Comparison of ENCODE assay signal across 33 cellular contexts in the genomic region with DNA sequence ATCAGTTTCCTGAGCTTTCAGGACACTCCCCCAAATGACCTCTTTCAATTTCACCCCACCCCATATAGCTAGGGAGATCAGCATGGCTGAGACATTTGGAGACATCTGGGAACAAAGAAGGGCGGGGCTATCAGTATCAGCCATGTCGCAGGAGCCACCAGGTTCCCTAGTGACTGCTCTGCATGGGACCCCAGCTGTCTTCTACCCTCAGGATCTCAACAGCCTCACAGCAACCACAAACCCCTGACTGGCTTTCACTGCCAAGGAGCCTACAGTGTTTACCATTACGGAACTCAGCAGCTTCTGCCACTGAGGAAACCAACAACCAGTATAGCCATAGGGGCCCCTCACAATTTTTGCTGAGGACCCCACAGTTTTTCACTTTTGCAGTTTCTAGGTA.
"Had no signal": no experiment of that assay in that cellular context is flagged by ENCODE, and none has a peak within 500 bp of the region (broad histone marks: within the 10 kb centered on the region; RNA-seq: fewer than 3 reads in every experiment).

No MANE protein-coding gene starts in this region.

- H3K27me3 ChIP-seq: neural progenitor cell, neutrophil, ovary, right lobe of liver, sigmoid colon, spleen, stomach, thyroid gland, tibial nerve, upper lobe of left lung, vagina had no signal

- H3K27ac Mint-ChIP-seq: naive thymus-derived CD4-positive, alpha-beta T cell; natural killer cell; nephron; neural progenitor cell; progenitor cell of endocrine pancreas; stimulated activated effector memory CD8-positive, alpha-beta T cell treated with anti-CD3 and anti-CD28 coated beads, Interleukin-12 subunit alpha, Interleukin-12 subunit beta, amount 100 ng/mL, for 72 hours; stimulated activated naive B cell treated with anti-CD40 and anti-IgM and Interleukin-4, amounts not matched to agents 10 μg/mL and 1 μg/mL and 100 μg/mL, for 72 hours; stimulated activated naive CD8-positive, alpha-beta T cell treated with anti-CD3 and anti-CD28 coated beads, Interleukin-15, Interleukin-2, amounts not matched to agents 100 ng/mL and 50 ng/mL, for 24 hours had no signal

- H2AFZ ChIP-seq: neural progenitor cell, parathyroid adenoma had no signal

- DNase-seq: naive thymus-derived CD4-positive, alpha-beta T cell; natural killer cell; nucleus accumbens; ovary; posterior cingulate gyrus; psoas muscle; right cardiac atrium; right lobe of liver; sigmoid colon; spleen; stimulated activated CD4-positive, alpha-beta T cell treated with anti-CD3 and anti-CD28 coated beads, Interleukin-12 subunit alpha, Interleukin-12 subunit beta, amount 100 ng/mL, for 4 hours; stimulated activated CD4-positive, alpha-beta T cell treated with anti-CD3 and anti-CD28 coated beads, Interleukin-2, amount 100 ng/mL, for 24 hours; stimulated activated CD4-positive, alpha-beta T cell treated with anti-CD3 and anti-CD28 coated beads, Interleukin-2, amount 100 ng/mL, for 48 hours; stimulated activated CD4-positive, alpha-beta T cell treated with anti-CD3 and anti-CD28 coated beads, Interleukin-4, amount 100 ng/mL, for 24 hours; stimulated activated naive B cell treated with anti-CD40 and anti-IgM and Interleukin-4, amounts not matched to agents 10 μg/mL and 1 μg/mL and 100 μg/mL, for 72 hours; stimulated activated naive CD4-positive, alpha-beta T cell treated with Interleukin-2 at 50 U/mL for 16 hours; stomach; thyroid gland; trophoblast cell; upper lobe of left lung had no signal

- H3K36me3 Mint-ChIP-seq: naive thymus-derived CD4-positive, alpha-beta T cell; neural progenitor cell; stimulated activated effector memory CD8-positive, alpha-beta T cell treated with anti-CD3 and anti-CD28 coated beads, Interleukin-12 subunit alpha, Interleukin-12 subunit beta, amount 100 ng/mL, for 72 hours; stimulated activated naive B cell treated with anti-CD40 and anti-IgM and Interleukin-4, amounts not matched to agents 10 μg/mL and 1 μg/mL and 100 μg/mL, for 72 hours had no signal

- H3K4me3 Mint-ChIP-seq: naive thymus-derived CD4-positive, alpha-beta T cell; natural killer cell; nephron; neural progenitor cell; stimulated activated effector memory CD8-positive, alpha-beta T cell treated with anti-CD3 and anti-CD28 coated beads, Interleukin-12 subunit alpha, Interleukin-12 subunit beta, amount 100 ng/mL, for 72 hours; stimulated activated naive B cell treated with anti-CD40 and anti-IgM and Interleukin-4, amounts not matched to agents 10 μg/mL and 1 μg/mL and 100 μg/mL, for 72 hours; stimulated activated naive CD8-positive, alpha-beta T cell treated with anti-CD3 and anti-CD28 coated beads, Interleukin-15, Interleukin-2, amounts not matched to agents 100 ng/mL and 50 ng/mL, for 24 hours had no signal

- H3K79me2 ChIP-seq: parathyroid adenoma had no signal

- H3K4me2 ChIP-seq: neural progenitor cell, smooth muscle cell had no signal

- H3K9ac ChIP-seq: neural progenitor cell, parathyroid adenoma had no signal

- H3K4me1 ChIP-seq: neural progenitor cell, parathyroid adenoma, psoas muscle, right lobe of liver, sigmoid colon, spleen, stomach, thyroid gland, tibial nerve, vagina had no signal

- H3K27ac ChIP-seq: neural progenitor cell, neutrophil, ovary, parathyroid adenoma, psoas muscle, right lobe of liver, sigmoid colon, skin epidermis, spleen, stomach, thoracic aorta, thyroid gland, tibial nerve, upper lobe of left lung, vagina had no signal

- FAIRE-seq: urothelium cell line had no signal

- H3K36me3 ChIP-seq: neural progenitor cell, neutrophil, ovary, right lobe of liver, sigmoid colon, spleen, stomach, thoracic aorta, thyroid gland, tibial nerve, upper lobe of left lung, vagina had no signal

- H3K4me1 Mint-ChIP-seq: naive thymus-derived CD4-positive, alpha-beta T cell; natural killer cell; stimulated activated effector memory CD8-positive, alpha-beta T cell treated with anti-CD3 and anti-CD28 coated beads, Interleukin-12 subunit alpha, Interleukin-12 subunit beta, amount 100 ng/mL, for 72 hours; stimulated activated naive B cell treated with anti-CD40 and anti-IgM and Interleukin-4, amounts not matched to agents 10 μg/mL and 1 μg/mL and 100 μg/mL, for 72 hours had no signal

- H3K9me3 ChIP-seq: neutrophil, ovary, right lobe of liver, sigmoid colon, thoracic aorta, thyroid gland, upper lobe of left lung, vagina had no signal

- ATAC-seq: naive thymus-derived CD4-positive, alpha-beta T cell; natural killer cell; psoas muscle; right lobe of liver; stimulated activated naive B cell treated with anti-CD40 and anti-IgM and Interleukin-4, amounts not matched to agents 10 μg/mL and 1 μg/mL and 100 μg/mL, for 72 hours had no signal

- H3K4me3 ChIP-seq: neural progenitor cell, ovary, psoas muscle, right lobe of liver, sigmoid colon, skin epidermis, smooth muscle cell, spleen, stomach, thoracic aorta, thyroid gland, tibial nerve, upper lobe of left lung, vagina had no signal

- H3K27me3 Mint-ChIP-seq: stimulated activated naive B cell treated with anti-CD40 and anti-IgM and Interleukin-4, amounts not matched to agents 10 μg/mL and 1 μg/mL and 100 μg/mL, for 72 hours had no signal
